Comparison of ENCODE assay signal across 8 cellular contexts in the genomic region with DNA sequence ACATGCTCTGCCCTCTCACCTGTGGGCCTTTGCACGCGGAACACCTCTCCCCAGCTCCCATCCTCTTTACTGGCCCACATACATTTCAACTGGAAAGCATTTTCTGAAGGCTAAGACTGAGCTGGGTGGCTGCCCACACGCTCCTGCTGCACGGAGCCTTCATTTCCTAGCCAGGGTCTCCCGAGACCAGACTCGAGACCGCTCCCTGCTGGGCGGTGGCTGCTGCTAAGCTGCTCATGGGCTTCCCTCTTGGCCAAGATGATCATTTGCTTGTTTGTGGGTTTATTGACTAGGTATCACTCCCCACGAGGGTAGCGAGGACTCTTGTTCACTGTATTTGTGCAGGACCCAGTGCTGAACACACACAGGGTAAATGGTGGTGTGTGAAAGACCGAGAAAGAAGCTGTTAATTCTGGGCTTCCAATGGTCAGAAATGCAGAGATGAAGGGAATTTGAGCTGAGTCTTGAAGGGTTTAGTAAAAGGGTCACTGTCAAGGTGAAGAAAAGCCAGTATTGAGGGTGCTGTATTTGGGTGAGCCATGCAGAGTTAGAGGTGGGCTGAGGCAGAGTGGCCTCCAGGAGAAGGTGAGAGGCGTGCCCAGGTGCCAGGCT. TPM values are rescaled to one million over a fixed set of nuclear protein-coding genes. Genes with fewer than 3 reads are reported as not detected.
DNase-seq lines count a peak whose midpoint lies in the region; ATAC-seq, FAIRE-seq and TF ChIP-seq lines count a peak whose summit lies in the region.

No MANE protein-coding gene starts in this region.

- FAIRE-seq in pancreas (lab: Jason Lieb, UNC): no peak

- peak overlapping the region in 2 of 4 donors; percentile 60 to 61 for H3K27ac ChIP-seq in pancreas
- no peak overlapping the region for H3K27ac ChIP-seq in thymus (ENCODE audit: low read depth)

- H3K4me3 ChIP-seq in pancreas: peak overlapping the region; percentile 65 to 99 (median 89)
- peak overlapping the region; percentile 94 for H3K4me3 ChIP-seq in thymus (ENCODE audit: low read length)

- peak overlapping the region; percentile 96 for H3K27ac Mint-ChIP-seq in activated naive CD4-positive, alpha-beta T cell treated with anti-CD3 and anti-CD28 coated beads, Interleukin-2, amount 50 U/mL, for 24 hours

- no peaks in the 10 kb centered on the region for H3K9me3 Mint-ChIP-seq in activated naive CD4-positive, alpha-beta T cell treated with anti-CD3 and anti-CD28 coated beads, Interleukin-2, amount 50 U/mL, for 24 hours

- H3K4me1 ChIP-seq in pancreas (peaks cover 0 to 10% (median 4%) of the 10 kb centered on the region in 3 donors), thymus (ENCODE audit: control insufficient read depth, insufficient read depth, low read length) (peaks cover 17% of the 10 kb centered on the region)

- H3K36me3 ChIP-seq in pancreas (peaks cover 0 to 28% (median 3%) of the 10 kb centered on the region in 3 donors), thymus (ENCODE audit: control insufficient read depth, insufficient read depth) (peaks cover 33% of the 10 kb centered on the region)

- DNase-seq in activated gamma-delta T cell treated with Interleukin-2 at 50 U/mL for 16 hours (peak; percentile 62), activated gamma-delta T cell (lab: John Stamatoyannopoulos, UW) (no peak), HS-27A (ENCODE audit: low read depth) (peak; percentile 39), SK-N-DZ (ENCODE audit: low spot score) (peak; percentile 76), head of caudate nucleus (peak; percentile 69 to 92 (median 83)), pancreas (peak; percentile 58 to 88 (median 72))

- H3K27me3 Mint-ChIP-seq in activated naive CD4-positive, alpha-beta T cell treated with anti-CD3 and anti-CD28 coated beads, Interleukin-2, amount 50 U/mL, for 24 hours: no peaks in the 10 kb centered on the region

- 14 to 15% methylated on average over 12 of the region's 12 CpGs for WGBS in pancreas, 2 donors
- 15% methylated on average over 12 of the region's 12 CpGs for WGBS in thymus

- peaks cover 27% of the 10 kb centered on the region for H3K4me1 Mint-ChIP-seq in activated naive CD4-positive, alpha-beta T cell treated with anti-CD3 and anti-CD28 coated beads, Interleukin-2, amount 50 U/mL, for 24 hours

- peak; percentile 60 to 83 (median 77) for ATAC-seq in pancreas

- peaks cover 3% of the 10 kb centered on the region for H3K36me3 Mint-ChIP-seq in activated naive CD4-positive, alpha-beta T cell treated with anti-CD3 and anti-CD28 coated beads, Interleukin-2, amount 50 U/mL, for 24 hours

- H3K4me3 Mint-ChIP-seq in activated naive CD4-positive, alpha-beta T cell treated with anti-CD3 and anti-CD28 coated beads, Interleukin-2, amount 50 U/mL, for 24 hours: peak overlapping the region; percentile 99

- no peaks in the 10 kb centered on the region for H3K9me3 ChIP-seq in pancreas
- H3K9me3 ChIP-seq in thymus (ENCODE audit: control insufficient read depth): no peaks in the 10 kb centered on the region

- intact Hi-C loops in head of caudate nucleus (cut with DNase I): loop anchor here (5.0 kb wide), 1 partner anchor 46 kb away; a partner anchor contains a TSS
- intact Hi-C loops in pancreas (cut with DNase I): no loop called here

- TF ChIP-seq CTCF in pancreas (IDR thresholded peaks at IDR 0.05): peak in 2 of 4 donors; percentile 31 to 44

- H3K27me3 ChIP-seq in pancreas (no peaks in the 10 kb centered on the region), thymus (ENCODE audit: control insufficient read depth, insufficient read depth) (no peaks in the 10 kb centered on the region)

RNA-seq across cellular contexts. Expression of a gene that starts 0.9 kb away (rescaled TPM):
- polyA plus RNA-seq in SK-N-DZ (2014; cell fraction: cytosol; rRNA removed): 73.5 and 79.4 TPM in 2 replicates
- 69.1 and 79.2 TPM in 2 replicates for polyA plus RNA-seq in SK-N-DZ (2014; cell fraction: nucleus; rRNA removed)
- total RNA-seq in pancreas: 10 to 100 TPM; 16.0 to 35.5 (median 23.0) TPM
- polyA plus RNA-seq in pancreas: 10 to 100 TPM; 49.2 to 55.2 TPM
- 49.1 TPM for polyA plus RNA-seq in thymus

RNA-seq across cellular contexts. Expression of a gene that starts 1.1 kb away (rescaled TPM):
- 12.5 and 12.6 TPM in 2 replicates for polyA plus RNA-seq in SK-N-DZ (2014; cell fraction: cytosol; rRNA removed)
- polyA plus RNA-seq in SK-N-DZ (2014; cell fraction: nucleus; rRNA removed): 24.2 and 25.6 TPM in 2 replicates
- 10 to 100 TPM in 2 of 6 donors, 1 to 10 TPM in 4; 5.7 to 19.2 (median 7.2) TPM for total RNA-seq in pancreas
- polyA plus RNA-seq in pancreas (10 to 100 TPM; 18.0 to 26.1 TPM), thymus (23.9 TPM)

RNA-seq across cellular contexts. Expression of a gene that starts 8.6 kb away (rescaled TPM):
- polyA plus RNA-seq in SK-N-DZ (2014; cell fraction: cytosol; rRNA removed): not detected in 2 replicates
- polyA plus RNA-seq in SK-N-DZ (2014; cell fraction: nucleus; rRNA removed): 0.12 TPM in 1 of 2 replicates, not detected in the other
- under 1 TPM in 3 of 6 donors, not detected in 3; 0.23 to 0.35 (median 0.24) TPM for total RNA-seq in pancreas
- under 1 TPM; 0.63 to 0.65 TPM for polyA plus RNA-seq in pancreas
- polyA plus RNA-seq in thymus: 0.34 TPM

RNA-seq across cellular contexts. Expression of a gene that starts 46.1 kb away (rescaled TPM):
- 144 and 169 TPM in 2 replicates for polyA plus RNA-seq in SK-N-DZ (2014; cell fraction: cytosol; rRNA removed)
- polyA plus RNA-seq in SK-N-DZ (2014; cell fraction: nucleus; rRNA removed): 148 and 171 TPM in 2 replicates
- total RNA-seq in pancreas: 10 to 100 TPM; 38.8 to 85.4 (median 61.6) TPM
- polyA plus RNA-seq in pancreas (10 to 100 TPM; 82.7 to 88.2 TPM), thymus (122 TPM)

RNA-seq across cellular contexts. Expression of a gene that starts 54.2 kb away (rescaled TPM):
- 77.2 and 112 TPM in 2 replicates for polyA plus RNA-seq in SK-N-DZ (2014; cell fraction: cytosol; rRNA removed)
- 39.4 and 47.6 TPM in 2 replicates for polyA plus RNA-seq in SK-N-DZ (2014; cell fraction: nucleus; rRNA removed)
- total RNA-seq in pancreas: 1 to 10 TPM in 4 of 6 donors, under 1 TPM in 2; 0.12 to 1.8 (median 1.4) TPM
- polyA plus RNA-seq in pancreas: under 1 TPM; 0.30 to 0.35 TPM
- 1.4 TPM for polyA plus RNA-seq in thymus
